ENCODE assay signal across 10 cellular contexts in the genomic region with DNA sequence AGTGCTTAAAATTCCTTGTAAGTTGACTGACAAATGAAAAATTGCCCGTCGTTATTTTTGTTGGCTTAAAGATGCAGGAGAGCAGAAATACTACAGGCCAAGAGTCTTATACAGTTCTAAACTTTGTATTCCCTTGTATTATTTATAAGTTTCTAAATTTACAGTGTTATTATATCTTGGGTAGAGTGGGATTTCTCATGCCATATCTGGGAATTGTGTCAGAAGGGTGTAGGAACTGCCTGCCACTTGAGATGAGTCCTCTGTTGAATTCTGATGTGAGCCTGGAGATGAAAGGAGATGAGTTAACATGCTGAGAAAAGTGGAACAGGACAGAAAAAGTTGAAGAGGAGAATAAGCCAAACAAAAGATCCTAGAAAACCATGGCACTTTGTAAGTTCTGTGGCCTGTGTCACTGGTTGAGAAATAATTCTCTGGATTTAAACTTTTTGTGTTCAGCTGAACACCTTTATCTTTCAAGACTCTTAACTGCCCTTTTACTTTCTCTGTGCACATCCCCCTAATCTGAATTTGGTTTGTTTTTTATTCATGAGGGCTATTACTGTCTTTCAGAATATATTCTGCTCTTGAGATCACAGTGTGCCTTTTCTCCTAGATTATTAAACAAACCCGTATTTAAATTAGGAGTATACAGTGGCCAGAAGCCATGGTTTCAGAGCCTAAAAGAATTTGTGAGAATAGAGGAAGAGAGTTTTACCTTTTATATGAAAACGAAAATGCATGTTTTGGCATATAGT. TPM values are rescaled to one million over a fixed set of nuclear protein-coding genes. Genes with fewer than 3 reads are reported as not detected.
DNase-seq lines count a peak whose midpoint lies in the region; ATAC-seq and TF ChIP-seq lines count a peak whose summit lies in the region.
"Had no signal": no experiment of that assay in that cellular context is flagged by ENCODE, and none has a peak within 500 bp of the region (broad histone marks: within the 10 kb centered on the region; RNA-seq: fewer than 3 reads in every experiment).

No MANE protein-coding gene starts in this region.

- H4K12ac ChIP-seq in trophoblast cell (ENCODE audit: low read depth, low read length), result no peak overlapping the region

- no peaks in the 10 kb centered on the region for H3K27me3 Mint-ChIP-seq in activated naive CD4-positive, alpha-beta T cell treated with anti-CD3 and anti-CD28 coated beads, Interleukin-2, amount 10 ng/mL, durations not matched to agents 7 days and 5 days
- H3K27me3 Mint-ChIP-seq: activated naive CD8-positive, alpha-beta T cell treated with anti-CD3 and anti-CD28 coated beads, Interleukin-2, amount 50 U/mL, for 24 hours had no signal

- H2AFZ ChIP-seq in DND-41 (ENCODE audit: low read depth, low read length) (no peak overlapping the region), trophoblast cell (ENCODE audit: insufficient read depth, low read length, poor library complexity) (no peak overlapping the region)

- peaks cover 11% of the 10 kb centered on the region; the same call in 1 of the 2 replicates for H4K20me1 ChIP-seq in DND-41 (ENCODE audit: insufficient read depth, low read length)

- H3K36me3 ChIP-seq in DND-41 (ENCODE audit: insufficient read depth, low read length) (peaks cover 32% of the 10 kb centered on the region), esophagus (ENCODE audit: control insufficient read depth in 2 of 2, insufficient read depth in 2 of 2, low read length in 1 of 2) (no peaks in the 10 kb centered on the region), trophoblast cell (ENCODE audit: control insufficient read depth in 1 of 2, insufficient read depth in 2 of 2, low read length in 2 of 2) (peaks cover 3 to 11% of the 10 kb centered on the region in 2 experiments)

- WGBS in esophagus, 2 donors, result 17% methylated on average over 4 of the region's 4 CpGs
- no CpG with 5 or more reads among the region's 4 CpGs for WGBS in trophoblast cell (ENCODE audit: extremely low coverage, insufficient coverage, insufficient read length)

- H3K23ac ChIP-seq in trophoblast cell (ENCODE audit: low read length), result no peak overlapping the region

- H3K79me2 ChIP-seq in DND-41 (ENCODE audit: insufficient read depth, low read length) (peaks cover 65% of the 10 kb centered on the region), trophoblast cell (ENCODE audit: control insufficient read depth, insufficient read depth, low read length, poor library complexity) (peaks cover 16% of the 10 kb centered on the region)

- no peak overlapping the region for H3K4ac ChIP-seq in trophoblast cell (ENCODE audit: low read depth, low read length)

- H3K4me1 Mint-ChIP-seq in activated naive CD4-positive, alpha-beta T cell treated with anti-CD3 and anti-CD28 coated beads, Interleukin-2, amount 10 ng/mL, durations not matched to agents 7 days and 5 days, result peaks cover 26% of the 10 kb centered on the region

- no peak overlapping the region for H3K4me3 Mint-ChIP-seq in activated naive CD4-positive, alpha-beta T cell treated with anti-CD3 and anti-CD28 coated beads, Interleukin-2, amount 10 ng/mL, durations not matched to agents 7 days and 5 days
- H3K4me3 Mint-ChIP-seq: activated naive CD8-positive, alpha-beta T cell treated with anti-CD3 and anti-CD28 coated beads, Interleukin-2, amount 50 U/mL, for 24 hours had no signal

- no peak overlapping the region for H3K14ac ChIP-seq in trophoblast cell (ENCODE audit: low read length)

- no peak overlapping the region for H4K91ac ChIP-seq in trophoblast cell (ENCODE audit: low read depth, low read length)

- DNase-seq in DND-41 (no peak), NCI-H69 (lab: John Stamatoyannopoulos, UW) (peak; percentile 18), trophoblast cell (no peak), T-helper 9 cell (no peak), SKM-1 (lab: John Stamatoyannopoulos, UW; ENCODE audit: unreplicated experiment) (no peak), posterior vena cava (ENCODE audit: low spot score) (no peak)
- no peak for DNase-seq in activated naive CD4-positive, alpha-beta T cell treated with anti-CD3 and anti-CD28 coated beads, Interleukin-2, amount 10 ng/mL, durations not matched to agents 7 days and 5 days
- DNase-seq: NCI-H187 had no signal

- H3K9me3 ChIP-seq in DND-41 (ENCODE audit: insufficient read depth, low read length, severe bottlenecking) (no peaks in the 10 kb centered on the region), esophagus (ENCODE audit: control insufficient read depth in 2 of 2, insufficient read depth in 1 of 2, low read depth in 1 of 2, low read length in 1 of 2) (no peaks in the 10 kb centered on the region), trophoblast cell (ENCODE audit: insufficient read depth, low read depth, low read length) (no peaks in the 10 kb centered on the region)

- H3K36me3 Mint-ChIP-seq in activated naive CD4-positive, alpha-beta T cell treated with anti-CD3 and anti-CD28 coated beads, Interleukin-2, amount 10 ng/mL, durations not matched to agents 7 days and 5 days, result peaks cover 28% of the 10 kb centered on the region

- H2BK120ac ChIP-seq in trophoblast cell (ENCODE audit: insufficient read depth, low read length, poor library complexity), result no peak overlapping the region

- H2AK5ac ChIP-seq in trophoblast cell (ENCODE audit: low read length), result no peak overlapping the region

- H2BK12ac ChIP-seq in trophoblast cell (ENCODE audit: low read length), result no peak overlapping the region

- no peak overlapping the region for H3K27ac Mint-ChIP-seq in activated naive CD4-positive, alpha-beta T cell treated with anti-CD3 and anti-CD28 coated beads, Interleukin-2, amount 10 ng/mL, durations not matched to agents 7 days and 5 days
- H3K27ac Mint-ChIP-seq: activated naive CD8-positive, alpha-beta T cell treated with anti-CD3 and anti-CD28 coated beads, Interleukin-2, amount 50 U/mL, for 24 hours had no signal

- no peak overlapping the region for H4K8ac ChIP-seq in trophoblast cell (ENCODE audit: low read depth, low read length)

- peaks cover 10% of the 10 kb centered on the region for H3K79me1 ChIP-seq in trophoblast cell (ENCODE audit: low read length)

- H3K27me3 ChIP-seq in DND-41 (ENCODE audit: insufficient read depth, low read length, poor library complexity) (no peaks in the 10 kb centered on the region), esophagus (ENCODE audit: control insufficient read depth in 1 of 2, insufficient read depth in 2 of 2, low read length in 2 of 2) (no peaks in the 10 kb centered on the region), trophoblast cell (ENCODE audit: insufficient read depth, low read length) (no peaks in the 10 kb centered on the region)

- no peak overlapping the region for H3K18ac ChIP-seq in trophoblast cell (ENCODE audit: low read length)

- no peaks in the 10 kb centered on the region for H3K9me3 Mint-ChIP-seq in activated naive CD4-positive, alpha-beta T cell treated with anti-CD3 and anti-CD28 coated beads, Interleukin-2, amount 10 ng/mL, durations not matched to agents 7 days and 5 days
- H3K9me3 Mint-ChIP-seq: activated naive CD8-positive, alpha-beta T cell treated with anti-CD3 and anti-CD28 coated beads, Interleukin-2, amount 50 U/mL, for 24 hours had no signal

- H3K4me3 ChIP-seq in DND-41 (ENCODE audit: low read depth in 1 of 2, low read length in 2 of 2) (peak overlapping the region; percentile 70 to 93), esophagus (ENCODE audit: low read depth in 1 of 2, low read length in 2 of 2) (peak overlapping the region; percentile 63 to 81), trophoblast cell (ENCODE audit: low read depth, low read length) (no peak overlapping the region)

- no peak overlapping the region for H2BK5ac ChIP-seq in trophoblast cell (ENCODE audit: low read depth, low read length, poor library complexity)

- no peak for TF ChIP-seq CTCF in DND-41 (IDR thresholded peaks at IDR 0.05; ENCODE audit: borderline replicate concordance, extremely low read depth, low read length, poor library complexity, severe bottlenecking)

- peak overlapping the region; percentile 94 for H3K9ac ChIP-seq in DND-41 (ENCODE audit: low read depth, low read length)
- peak overlapping the region; percentile 80 for H3K9ac ChIP-seq in trophoblast cell (ENCODE audit: low read length)

- CTCF ChIA-PET in activated naive CD4-positive, alpha-beta T cell treated with anti-CD3 and anti-CD28 coated beads, Interleukin-2, amount 10 ng/mL, durations not matched to agents 7 days and 5 days (lab: Charles Lee), result no interaction called here

- ATAC-seq in DND-41 (ENCODE audit: insufficient read depth, low read depth), result no peak
- ATAC-seq: activated naive CD8-positive, alpha-beta T cell treated with anti-CD3 and anti-CD28 coated beads, Interleukin-2, amount 50 U/mL, for 24 hours had no signal

- H3K27ac ChIP-seq in DND-41 (ENCODE audit: low read length) (peak overlapping the region; percentile 88), esophagus (ENCODE audit: low read depth in 2 of 2, low read length in 1 of 2) (no peak overlapping the region), trophoblast cell (ENCODE audit: low read depth, low read length) (no peak overlapping the region)

- H3K4me1 ChIP-seq in DND-41 (ENCODE audit: insufficient read depth, low read length) (peaks cover 39% of the 10 kb centered on the region), esophagus (ENCODE audit: control insufficient read depth in 2 of 2, insufficient read depth in 2 of 2, low read length in 1 of 2) (no peaks in the 10 kb centered on the region), trophoblast cell (ENCODE audit: control insufficient read depth in 1 of 2, insufficient read depth in 2 of 2, low read length in 2 of 2) (peaks cover 0 to 4% of the 10 kb centered on the region in 2 experiments)

- intact Hi-C loops in posterior vena cava (cut with DNase I), result no loop called here

- H3K4me2 ChIP-seq in DND-41 (ENCODE audit: insufficient read depth, low read length) (peak overlapping the region; percentile 92), trophoblast cell (ENCODE audit: low read length) (peak overlapping the region; percentile 90)

RNA-seq across cellular contexts. Expression of a gene that starts 1.5 kb away (rescaled TPM):
- 1 to 10 TPM; 6.6 to 9.7 TPM for polyA plus RNA-seq in esophagus
- polyA plus RNA-seq in trophoblast cell (2013), result 40.1 and 40.5 TPM in 2 replicates
- total RNA-seq in posterior vena cava, result 10 to 100 TPM; 28.4 to 31.6 TPM
